Comparison of ENCODE assay signal across 8 cellular contexts in genomic region chr7:133081119-133081604, GRCh38. TPM values are rescaled to one million over a fixed set of nuclear protein-coding genes. Genes with fewer than 3 reads are reported as not detected.
DNase-seq lines count a peak whose midpoint lies in the region; ATAC-seq and TF ChIP-seq lines count a peak whose summit lies in the region.

No MANE protein-coding gene starts in this region.

- peak overlapping the region; percentile 78 for H3K27ac ChIP-seq in VCaP
- peak overlapping the region; percentile 83 to 87 (median 84) for H3K27ac ChIP-seq in esophagus muscularis mucosa (replicated peaks in 1 of 4)

- peak overlapping the region; percentile 91 to 96 (median 93) for H3K4me3 Mint-ChIP-seq in nephron

- no peak for TF ChIP-seq POLR2A in esophagus muscularis mucosa (IDR thresholded peaks at IDR 0.05; ENCODE audit: low read depth)

- no peaks in the 10 kb centered on the region for H3K9me3 ChIP-seq in esophagus muscularis mucosa

- intact Hi-C loops in esophagus muscularis mucosa (cut with DNase I), result loop anchor here (5.0 kb wide), 1 partner anchor 171 kb away; the partner anchor contains the start of gene EXOC4

- no peaks in the 10 kb centered on the region for H3K27me3 Mint-ChIP-seq in nephron (ENCODE audit: low read depth)

- peak overlapping the region; percentile 81 to 96 (median 88) for H3K4me3 ChIP-seq in esophagus muscularis mucosa

- no peak for TF ChIP-seq CTCF in VCaP (conservative IDR thresholded peaks at IDR 0.05)
- TF ChIP-seq CTCF in esophagus muscularis mucosa (IDR thresholded peaks at IDR 0.05), result no peak
- no peak for TF ChIP-seq CTCF in nephron (IDR thresholded peaks at IDR 0.05; ENCODE audit: unreplicated experiment in 3 of 3)

- ATAC-seq in GM19467 (IDR thresholded peaks at IDR 0.05; ENCODE audit: unreplicated experiment), result no peak

- peaks cover 20 to 51% (median 34%) of the 10 kb centered on the region in 4 donors for H3K4me1 ChIP-seq in esophagus muscularis mucosa

- H3K9me3 Mint-ChIP-seq in nephron, result no peaks in the 10 kb centered on the region

- no peaks in the 10 kb centered on the region for H3K27me3 ChIP-seq in esophagus muscularis mucosa

- peak; percentile 2 to 5 for DNase-seq in activated CD4-positive, alpha-beta T cell treated with anti-CD3 and anti-CD28 coated beads for 4 hours
- no peak for DNase-seq in activated CD4-positive, alpha-beta T cell treated with anti-CD3 and anti-CD28 coated beads, Interleukin-2, amount 50 U/mL, for 1 hour
- no peak for DNase-seq in esophagus muscularis mucosa (ENCODE audit: extremely low spot score)
- DNase-seq in NOMO-1 treated with dmso at 0.1 percent for 144 hours (lab: John Stamatoyannopoulos, UW; ENCODE audit: unreplicated experiment), result no peak
- DNase-seq in cortex of kidney (lab: John Stamatoyannopoulos, UW), result no peak

- H3K4me1 Mint-ChIP-seq in nephron, result peaks cover 40% of the 10 kb centered on the region

- TF ChIP-seq EP300 in esophagus muscularis mucosa (IDR thresholded peaks at IDR 0.05), result no peak

- peaks cover 5% of the 10 kb centered on the region for H3K36me3 Mint-ChIP-seq in nephron (ENCODE audit: low read depth)

- 7% methylated on average over 8 of the region's 8 CpGs for WGBS in esophagus muscularis mucosa

- peak overlapping the region; percentile 55 to 87 (median 57) for H3K27ac Mint-ChIP-seq in nephron

- H3K36me3 ChIP-seq in esophagus muscularis mucosa, result no peaks in the 10 kb centered on the region

RNA-seq across cellular contexts. Expression of gene CHCHD3, which starts 0.7 kb away (rescaled TPM):
- total RNA-seq in esophagus muscularis mucosa, result 10 to 100 TPM; 58.6 to 74.3 (median 68.9) TPM

Comparison
In these comparisons a context has a peak if more than half of its experiments do, and no peak if none do; other contexts are left out.
1. DNase-seq: peak in activated CD4-positive, alpha-beta T cell treated with anti-CD3 and anti-CD28 coated beads for 4 hours (2 of 2); none in activated CD4-positive, alpha-beta T cell treated with anti-CD3 and anti-CD28 coated beads, Interleukin-2, amount 50 U/mL, for 1 hour (single experiment), esophagus muscularis mucosa (single experiment), NOMO-1 treated with dmso at 0.1 percent for 144 hours (single experiment) and cortex of kidney (single experiment).